ENCODE assay signal across 14 cellular contexts in the genomic region with DNA sequence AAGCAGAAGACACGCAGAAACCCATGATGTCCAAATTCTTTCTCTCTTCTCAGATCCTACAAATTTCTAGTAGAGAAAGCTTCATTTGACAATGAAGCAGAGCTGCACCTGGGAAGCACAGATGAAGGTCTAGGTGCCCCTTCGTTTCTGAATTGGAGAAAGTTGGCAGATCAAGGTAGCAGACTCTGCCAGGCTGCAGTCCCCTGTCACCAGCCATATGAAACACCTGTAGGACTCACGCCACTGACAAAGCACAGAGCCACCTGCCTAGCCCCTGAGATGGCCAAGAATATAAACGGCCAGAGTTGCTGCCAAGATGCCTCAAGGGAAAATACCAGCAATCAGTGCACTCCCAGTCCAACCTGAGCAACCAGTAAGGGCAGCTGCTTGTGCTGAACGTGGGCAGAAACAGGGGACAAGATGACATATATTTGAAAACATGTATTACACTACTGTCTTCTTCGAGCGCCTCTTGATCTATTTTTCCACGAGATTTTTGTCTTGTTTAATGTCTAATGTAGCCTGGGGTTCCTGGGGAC.
"Had no signal": no experiment of that assay in that cellular context is flagged by ENCODE, and none has a peak within 500 bp of the region (broad histone marks: within the 10 kb centered on the region; RNA-seq: fewer than 3 reads in every experiment).

No MANE protein-coding gene starts in this region.

- ATAC-seq: activated T-cell treated with anti-CD3 and anti-CD28 coated beads, Interleukin-2, amount 50 U/mL, for 72 hours; left colon; stimulated activated naive CD8-positive, alpha-beta T cell treated with anti-CD3 and anti-CD28 coated beads, Interleukin-15, Interleukin-2, amounts not matched to agents 100 U/mL and 50 U/mL, for 24 hours had no signal

- H3K4me3 ChIP-seq: coronary artery, esophagus squamous epithelium, lung, transverse colon had no signal

- H3K36me3 ChIP-seq: brain microvascular endothelial cell, esophagus squamous epithelium, transverse colon had no signal

- DNase-seq: activated CD4-positive, alpha-beta T cell treated with anti-CD3 and anti-CD28 coated beads, Interleukin-2, amount 50 U/mL, for 4 hours; activated effector memory CD4-positive, alpha-beta T cell treated with anti-CD3 and anti-CD28 coated beads, Interleukin-2, amount 50 U/mL, for 16 hours; activated naive CD4-positive, alpha-beta T cell treated with anti-CD3 and anti-CD28 coated beads, Interleukin-2, amount 50 U/mL, for 16 hours; activated T-cell treated with anti-CD3 and anti-CD28 coated beads, Interleukin-2, amount 50 U/mL, for 72 hours; aorta; brain microvascular endothelial cell; esophagus squamous epithelium; left colon; stimulated activated naive CD8-positive, alpha-beta T cell treated with anti-CD3 and anti-CD28 coated beads, Interleukin-15, Interleukin-2, amounts not matched to agents 100 U/mL and 50 U/mL, for 24 hours; substantia nigra; T-helper 2 cell; transverse colon had no signal

- H3K9me3 ChIP-seq: esophagus squamous epithelium, transverse colon had no signal

- H3K27ac ChIP-seq: brain microvascular endothelial cell, coronary artery, transverse colon had no signal
